38 cellular contexts compared by ENCODE assay signal in the genomic region with DNA sequence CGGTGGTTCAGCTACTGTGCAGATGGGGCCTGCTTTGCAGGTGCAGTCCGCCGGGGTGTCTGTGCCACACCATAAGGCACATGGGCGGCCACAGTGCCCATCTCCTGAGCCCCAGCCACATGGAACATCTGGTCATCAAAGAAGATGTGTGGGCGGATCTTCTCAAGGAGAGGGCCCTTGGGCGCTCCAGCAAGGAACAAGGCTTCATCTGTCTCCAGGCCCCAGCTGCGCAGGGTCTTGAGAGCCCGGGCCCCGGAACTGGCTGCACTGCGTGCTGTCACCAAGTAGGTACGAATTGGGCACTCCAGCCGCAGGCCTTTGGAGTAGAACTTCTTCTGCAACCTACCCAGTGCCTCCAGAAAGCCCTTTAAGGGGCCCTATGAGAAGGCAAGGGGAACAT. TPM values are rescaled to one million over a fixed set of nuclear protein-coding genes. Genes with fewer than 3 reads are reported as not detected.
"Had no signal": no experiment of that assay in that cellular context is flagged by ENCODE, and none has a peak within 500 bp of the region (broad histone marks: within the 10 kb centered on the region; RNA-seq: fewer than 3 reads in every experiment).

No MANE protein-coding gene starts in this region.

- H3K4me3 ChIP-seq: adrenal gland, ascending aorta, body of pancreas, breast epithelium, cardiac muscle cell had no signal

- H3K27me3 Mint-ChIP-seq: activated naive CD8-positive, alpha-beta T cell; activated T-helper 17 cell treated with anti-CD3 and anti-CD28 coated beads, Interleukin-2, amount 50 U/mL, for 72 hours had no signal

- H3K27me3 ChIP-seq: adrenal gland, ascending aorta, body of pancreas, brain microvascular endothelial cell, breast epithelium had no signal

- H3K36me3 ChIP-seq: adrenal gland, ascending aorta, brain microvascular endothelial cell, breast epithelium, cardiac muscle cell had no signal

- H3K9me3 Mint-ChIP-seq: activated naive CD4-positive, alpha-beta T cell treated with anti-CD3 and anti-CD28 coated beads for 36 hours; activated naive CD4-positive, alpha-beta T cell treated with anti-CD3 and anti-CD28 coated beads, Interleukin-2, amount 10 ng/mL, durations not matched to agents 7 days and 5 days; activated naive CD4-positive, alpha-beta T cell treated with anti-CD3 and anti-CD28 coated beads, Interleukin-2, amount 50 U/mL, for 24 hours; activated naive CD4-positive, alpha-beta T cell treated with anti-CD3 and anti-CD28 coated beads, Interleukin-2, amount 50 U/mL, for 72 hours; activated naive CD8-positive, alpha-beta T cell treated with anti-CD3 and anti-CD28 coated beads for 36 hours; activated naive CD8-positive, alpha-beta T cell treated with anti-CD3 and anti-CD28 coated beads, Interleukin-2, amount 10 ng/mL, durations not matched to agents 7 days and 5 days; activated naive CD8-positive, alpha-beta T cell treated with anti-CD3 and anti-CD28 coated beads, Interleukin-2, amount 50 U/mL, for 24 hours; activated T-cell treated with anti-CD3 and anti-CD28 coated beads, Interleukin-2, amount 50 U/mL, for 24 hours; activated T-cell treated with anti-CD3 and anti-CD28 coated beads, Interleukin-2, amount 50 U/mL, for 4 hours; activated T-cell treated with anti-CD3 and anti-CD28 coated beads, Interleukin-2, amount 50 U/mL, for 72 hours; activated T-helper 1 cell treated with anti-CD3 and anti-CD28 coated beads, Interleukin-12 subunit alpha, Interleukin-12 subunit beta, Interleukin-2, Interleukin-4 antibody, amounts not matched to agents 30 ng/mL and 10 ng/mL and 1 ng/mL, durations not matched to agents 14 hours and 24 hours and 36 hours; activated T-helper 17 cell treated with anti-CD3 and anti-CD28 coated beads, Interleukin-2, amount 50 U/mL, for 72 hours; activated T-helper 2 cell treated with anti-CD3 and anti-CD28 coated beads, Interferon-gamma antibody, Interleukin-2, Interleukin-4, amounts not matched to agents 10 μg/mL and 5 μg/mL and 100 μg/mL, durations not matched to agents 14 hours and 24 hours and 36 hours; brain; central memory CD8-positive, alpha-beta T cell had no signal

- ATAC-seq: activated naive CD4-positive, alpha-beta T cell treated with anti-CD3 and anti-CD28 coated beads, Interleukin-2, amount 50 U/mL, for 72 hours; activated naive CD8-positive, alpha-beta T cell treated with anti-CD3 and anti-CD28 coated beads, Interleukin-2, amount 50 U/mL, for 24 hours; activated T-cell treated with anti-CD3 and anti-CD28 coated beads, Interleukin-2, amount 50 U/mL, for 4 hours; activated T-cell treated with anti-CD3 and anti-CD28 coated beads, Interleukin-2, amount 50 U/mL, for 72 hours; activated T-helper 17 cell treated with anti-CD3 and anti-CD28 coated beads, Interleukin-2, amount 50 U/mL, for 72 hours; body of pancreas had no signal

- H3K9me3 ChIP-seq: adrenal gland, ascending aorta, body of pancreas, breast epithelium had no signal

- H3K4me3 Mint-ChIP-seq: activated naive CD4-positive, alpha-beta T cell treated with anti-CD3 and anti-CD28 coated beads for 36 hours; activated naive CD4-positive, alpha-beta T cell treated with anti-CD3 and anti-CD28 coated beads, Interleukin-2, amount 10 ng/mL, durations not matched to agents 7 days and 5 days; activated naive CD4-positive, alpha-beta T cell treated with anti-CD3 and anti-CD28 coated beads, Interleukin-2, amount 50 U/mL, for 24 hours; activated naive CD8-positive, alpha-beta T cell; activated naive CD8-positive, alpha-beta T cell treated with anti-CD3 and anti-CD28 coated beads for 36 hours; activated naive CD8-positive, alpha-beta T cell treated with anti-CD3 and anti-CD28 coated beads, Interleukin-2, amount 10 ng/mL, durations not matched to agents 7 days and 5 days; activated naive CD8-positive, alpha-beta T cell treated with anti-CD3 and anti-CD28 coated beads, Interleukin-2, amount 50 U/mL, for 24 hours; activated T-cell treated with anti-CD3 and anti-CD28 coated beads, Interleukin-2, amount 50 U/mL, for 24 hours; activated T-cell treated with anti-CD3 and anti-CD28 coated beads, Interleukin-2, amount 50 U/mL, for 4 hours; activated T-cell treated with anti-CD3 and anti-CD28 coated beads, Interleukin-2, amount 50 U/mL, for 72 hours; activated T-helper 1 cell treated with anti-CD3 and anti-CD28 coated beads, Interleukin-12 subunit alpha, Interleukin-12 subunit beta, Interleukin-2, Interleukin-4 antibody, amounts not matched to agents 30 ng/mL and 10 ng/mL and 1 ng/mL, durations not matched to agents 14 hours and 24 hours and 36 hours; activated T-helper 17 cell treated with anti-CD3 and anti-CD28 coated beads, Interleukin-2, amount 50 U/mL, for 72 hours; brain; central memory CD8-positive, alpha-beta T cell had no signal

- DNase-seq: activated effector memory CD4-positive, alpha-beta T cell treated with anti-CD3 and anti-CD28 coated beads, Interleukin-2, amount 50 U/mL, for 16 hours; activated effector memory CD4-positive, alpha-beta T cell treated with Interleukin-2 at 50 U/mL for 16 hours; activated gamma-delta T cell; activated gamma-delta T cell treated with Interleukin-2 at 50 U/mL for 16 hours; activated naive CD4-positive, alpha-beta T cell; activated naive CD4-positive, alpha-beta T cell treated with anti-CD3 and anti-CD28 coated beads for 36 hours; activated naive CD4-positive, alpha-beta T cell treated with anti-CD3 and anti-CD28 coated beads, Interleukin-2, amount 10 ng/mL, durations not matched to agents 7 days and 5 days; activated naive CD4-positive, alpha-beta T cell treated with anti-CD3 and anti-CD28 coated beads, Interleukin-2, amount 50 U/mL, for 16 hours; activated naive CD4-positive, alpha-beta T cell treated with Interleukin-2 at 50 U/mL for 16 hours; activated naive CD8-positive, alpha-beta T cell treated with anti-CD3 and anti-CD28 coated beads for 36 hours; activated naive CD8-positive, alpha-beta T cell treated with anti-CD3 and anti-CD28 coated beads, Interleukin-2, amount 10 ng/mL, durations not matched to agents 7 days and 5 days; activated naive CD8-positive, alpha-beta T cell treated with anti-CD3 and anti-CD28 coated beads, Interleukin-2, amount 50 U/mL, for 24 hours; activated T-cell treated with anti-CD3 and anti-CD28 coated beads, Interleukin-2, amount 50 U/mL, for 24 hours; activated T-cell treated with anti-CD3 and anti-CD28 coated beads, Interleukin-2, amount 50 U/mL, for 4 hours; activated T-cell treated with anti-CD3 and anti-CD28 coated beads, Interleukin-2, amount 50 U/mL, for 48 hours; activated T-cell treated with anti-CD3 and anti-CD28 coated beads, Interleukin-2, amount 50 U/mL, for 72 hours; adrenal gland; amniotic stem cell; amygdala; anterior cingulate cortex; body of pancreas; brain microvascular endothelial cell; caudate nucleus; central memory CD4-positive, alpha-beta T cell; cerebellar nuclear complex had no signal

- H3K27ac ChIP-seq: ascending aorta, body of pancreas, brain microvascular endothelial cell, breast epithelium, cardiac muscle cell had no signal

- H3K4me1 ChIP-seq: adrenal gland, ascending aorta, body of pancreas, breast epithelium had no signal

- H3K36me3 Mint-ChIP-seq: activated naive CD4-positive, alpha-beta T cell treated with anti-CD3 and anti-CD28 coated beads, Interleukin-2, amount 10 ng/mL, durations not matched to agents 7 days and 5 days; activated naive CD4-positive, alpha-beta T cell treated with anti-CD3 and anti-CD28 coated beads, Interleukin-2, amount 50 U/mL, for 24 hours; activated naive CD4-positive, alpha-beta T cell treated with anti-CD3 and anti-CD28 coated beads, Interleukin-2, amount 50 U/mL, for 72 hours; activated naive CD8-positive, alpha-beta T cell; activated naive CD8-positive, alpha-beta T cell treated with anti-CD3 and anti-CD28 coated beads for 36 hours; activated naive CD8-positive, alpha-beta T cell treated with anti-CD3 and anti-CD28 coated beads, Interleukin-2, amount 10 ng/mL, durations not matched to agents 7 days and 5 days; brain had no signal

- H3K27ac Mint-ChIP-seq: activated naive CD4-positive, alpha-beta T cell treated with anti-CD3 and anti-CD28 coated beads for 36 hours; activated naive CD4-positive, alpha-beta T cell treated with anti-CD3 and anti-CD28 coated beads, Interleukin-2, amount 10 ng/mL, durations not matched to agents 7 days and 5 days; activated naive CD4-positive, alpha-beta T cell treated with anti-CD3 and anti-CD28 coated beads, Interleukin-2, amount 50 U/mL, for 24 hours; activated naive CD4-positive, alpha-beta T cell treated with anti-CD3 and anti-CD28 coated beads, Interleukin-2, amount 50 U/mL, for 72 hours; activated naive CD8-positive, alpha-beta T cell; activated naive CD8-positive, alpha-beta T cell treated with anti-CD3 and anti-CD28 coated beads for 36 hours; activated naive CD8-positive, alpha-beta T cell treated with anti-CD3 and anti-CD28 coated beads, Interleukin-2, amount 50 U/mL, for 24 hours; activated T-cell treated with anti-CD3 and anti-CD28 coated beads, Interleukin-2, amount 50 U/mL, for 24 hours; activated T-cell treated with anti-CD3 and anti-CD28 coated beads, Interleukin-2, amount 50 U/mL, for 72 hours; activated T-helper 1 cell treated with anti-CD3 and anti-CD28 coated beads, Interleukin-12 subunit alpha, Interleukin-12 subunit beta, Interleukin-2, Interleukin-4 antibody, amounts not matched to agents 30 ng/mL and 10 ng/mL and 1 ng/mL, durations not matched to agents 14 hours and 24 hours and 36 hours; activated T-helper 17 cell treated with anti-CD3 and anti-CD28 coated beads, Interleukin-2, amount 50 U/mL, for 72 hours; activated T-helper 2 cell treated with anti-CD3 and anti-CD28 coated beads, Interferon-gamma antibody, Interleukin-2, Interleukin-4, amounts not matched to agents 10 μg/mL and 5 μg/mL and 100 μg/mL, durations not matched to agents 14 hours and 24 hours and 36 hours; brain had no signal

RNA-seq across cellular contexts. Expression of a gene that starts 12.8 kb away (rescaled TPM):
- total RNA-seq: activated naive CD4-positive, alpha-beta T cell treated with anti-CD3 and anti-CD28 coated beads for 36 hours; activated naive CD8-positive, alpha-beta T cell treated with anti-CD3 and anti-CD28 coated beads, Interleukin-2, amount 10 ng/mL, durations not matched to agents 7 days and 5 days; activated T-cell treated with anti-CD3 and anti-CD28 coated beads, Interleukin-2, amount 50 U/mL, for 4 hours; activated T-helper 17 cell treated with anti-CD3 and anti-CD28 coated beads, Interleukin-2, amount 50 U/mL, for 72 hours; ascending aorta; bronchial epithelial cell; cardiac muscle cell had no signal

RNA-seq across cellular contexts. Expression of a gene that starts 19.7 kb away (rescaled TPM):
- total RNA-seq: activated naive CD8-positive, alpha-beta T cell treated with anti-CD3 and anti-CD28 coated beads, Interleukin-2, amount 10 ng/mL, durations not matched to agents 7 days and 5 days; bronchial epithelial cell had no signal

RNA-seq across cellular contexts. Expression of a gene that starts 32.1 kb away (rescaled TPM):
- total RNA-seq: aorta, ascending aorta, breast epithelium had no signal
- polyA plus RNA-seq: aorta had no signal
